In the genomic region with DNA sequence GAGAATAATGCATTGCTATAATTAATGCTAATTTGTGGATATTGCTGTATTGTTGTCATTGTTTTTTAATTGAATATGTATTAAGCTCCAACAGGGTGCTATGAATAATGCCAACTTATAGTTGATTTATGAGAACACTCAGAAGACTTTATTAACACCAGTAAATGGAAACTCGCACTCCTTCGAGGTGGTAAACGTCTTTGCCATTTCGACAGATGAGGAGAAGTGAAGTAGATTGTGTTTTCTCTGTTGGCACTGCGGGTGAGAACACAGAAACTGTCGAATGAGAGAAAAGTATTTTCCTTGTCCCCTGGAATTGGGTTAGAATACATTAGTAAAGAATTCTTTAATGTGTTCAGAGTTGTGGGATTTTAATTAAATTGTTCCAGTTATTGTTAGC, we compare ENCODE assay signal across 19 cellular contexts.
DNase-seq lines count a peak whose midpoint lies in the region; ATAC-seq, FAIRE-seq and TF ChIP-seq lines count a peak whose summit lies in the region.
"Had no signal": no experiment of that assay in that cellular context is flagged by ENCODE, and none has a peak within 500 bp of the region (broad histone marks: within the 10 kb centered on the region; RNA-seq: fewer than 3 reads in every experiment).

No MANE protein-coding gene starts in this region.

- dilution Hi-C loops in IMR-90 (cut with HindIII; ENCODE audit: low sequenced_read_pairs, unreplicated experiment), result no loop called here

- H3K9me1 ChIP-seq in IMR-90 (ENCODE audit: insufficient read depth, low read length), result peaks cover 8% of the 10 kb centered on the region

- peak overlapping the region; percentile 76; the same call in 1 of the 2 replicates for H2BK120ac ChIP-seq in IMR-90 (ENCODE audit: low read depth, low read length)

- H4K5ac ChIP-seq in IMR-90 (ENCODE audit: low read depth, low read length), result no peak overlapping the region

- DNase-seq in A673 (ENCODE audit: low spot score), result peak; percentile 82
- DNase-seq in IMR-90, result no peak
- no peak for DNase-seq in astrocyte (ENCODE audit: low read depth)
- DNase-seq in osteocyte (ENCODE audit: extremely low spot score, unreplicated experiment), result no peak
- DNase-seq in foreskin melanocyte, result no peak
- no peak for DNase-seq in mucosa of gallbladder (ENCODE audit: low spot score)
- DNase-seq in D721Med (ENCODE audit: insufficient read length, low spot score), result no peak
- DNase-seq: 8988T; Caco-2; CD4-positive, alpha-beta T cell; DMS153; DMS79 treated with DMSO at 0.1 percent for 48 hours; GF-D8; GM23248 had no signal

- H3K4me1 Mint-ChIP-seq in astrocyte (ENCODE audit: low read depth, unreplicated experiment) (peaks cover 58% of the 10 kb centered on the region), osteocyte (ENCODE audit: unreplicated experiment) (peaks cover 59% of the 10 kb centered on the region)

- no peak for TF ChIP-seq CTCF in A673 (conservative IDR thresholded peaks at IDR 0.05; ENCODE audit: low read depth, low read length)
- no peak for TF ChIP-seq CTCF in IMR-90 (conservative IDR thresholded peaks at IDR 0.05; ENCODE audit: low read depth, low read length)
- no peak for TF ChIP-seq CTCF in astrocyte (IDR thresholded peaks at IDR 0.05; ENCODE audit: insufficient read depth, low read depth, low read length)
- no peak for TF ChIP-seq CTCF in osteocyte (IDR thresholded peaks at IDR 0.05)
- TF ChIP-seq CTCF in D721Med (IDR thresholded peaks at IDR 0.05; ENCODE audit: insufficient read depth, missing control alignments), result no peak

- POLR2A ChIA-PET in A673 (lab: Charles Lee; ENCODE audit: low non-redundant PET), result no interaction called here
- POLR2A ChIA-PET in IMR-90 (lab: Charles Lee; ENCODE audit: unreplicated experiment), result no interaction called here

- WGBS in IMR-90 (ENCODE audit: extremely low coverage in 2 of 2, insufficient read length in 1 of 2), 2 experiments, result 100% methylated on average over 4 of the region's 6 CpGs; no CpG with 5 or more reads in 1 of the 2 experiments

- TF ChIP-seq RAD21 in IMR-90 (IDR thresholded peaks at IDR 0.05; ENCODE audit: low read length), result no peak

- H3K9me3 Mint-ChIP-seq in astrocyte (ENCODE audit: unreplicated experiment) (peaks cover 15% of the 10 kb centered on the region), osteocyte (ENCODE audit: unreplicated experiment) (peaks cover 23% of the 10 kb centered on the region)

- no peak overlapping the region for H2AK9ac ChIP-seq in IMR-90 (replicated peaks; ENCODE audit: low read depth, low read length, poor library complexity)

- H3K4me2 ChIP-seq in IMR-90 (ENCODE audit: low read depth, low read length) (no peak overlapping the region), astrocyte (ENCODE audit: low read length) (no peak overlapping the region)

- H4K20me1 ChIP-seq in IMR-90 (ENCODE audit: insufficient read depth, low read length), result peaks cover 20% of the 10 kb centered on the region
- peaks cover 11% of the 10 kb centered on the region for H4K20me1 ChIP-seq in astrocyte (ENCODE audit: insufficient read depth, low read length)

- H3K36me3 Mint-ChIP-seq in astrocyte (ENCODE audit: low read depth, unreplicated experiment), result peaks cover 22% of the 10 kb centered on the region
- peaks cover 26% of the 10 kb centered on the region for H3K36me3 Mint-ChIP-seq in osteocyte (ENCODE audit: unreplicated experiment)

- H3K18ac ChIP-seq in IMR-90 (ENCODE audit: low read depth, low read length), result no peak overlapping the region; the same call in 1 of the 2 replicates

- H3K27ac Mint-ChIP-seq in astrocyte (ENCODE audit: unreplicated experiment) (peak overlapping the region; percentile 94), osteocyte (ENCODE audit: unreplicated experiment) (peak overlapping the region; percentile 88)
- H3K27ac Mint-ChIP-seq: B cell; CD4-positive, alpha-beta T cell had no signal

- TF ChIP-seq POLR2A in IMR-90 (IDR thresholded peaks at IDR 0.05; ENCODE audit: low read depth, low read length), result no peak

- H4K91ac ChIP-seq in IMR-90 (ENCODE audit: insufficient read depth, low read depth, low read length), result peak overlapping the region; percentile 2; the same call in 1 of the 2 replicates

- H2BK20ac ChIP-seq in IMR-90 (ENCODE audit: low read depth, low read length), result peak overlapping the region; percentile 45; the same call in 1 of the 2 replicates

- peak overlapping the region; percentile 81; the same call in 2 of the 3 replicates for H2BK15ac ChIP-seq in IMR-90 (ENCODE audit: low read depth, low read length)

- H3K4me1 ChIP-seq in A673 (ENCODE audit: insufficient read depth, low read length, poor library complexity, severe bottlenecking), result peaks cover 51% of the 10 kb centered on the region
- peaks cover 11% of the 10 kb centered on the region for H3K4me1 ChIP-seq in IMR-90 (ENCODE audit: control insufficient read depth, insufficient read depth, low read length)
- peaks cover 33% of the 10 kb centered on the region for H3K4me1 ChIP-seq in astrocyte (ENCODE audit: insufficient read depth, low read length)
- H3K4me1 ChIP-seq: Caco-2, HAP-1 had no signal

- H2BK5ac ChIP-seq in IMR-90 (ENCODE audit: low read depth, low read length, poor library complexity, severe bottlenecking), result no peak overlapping the region

- in situ Hi-C loops in IMR-90 (cut with MboI; ENCODE audit: low sequenced_read_pairs), result loop anchor here (10.0 kb wide), 1 partner anchor 446 kb away; no protein-coding TSS in a partner anchor

- no peak overlapping the region for H3K56ac ChIP-seq in IMR-90 (ENCODE audit: extremely low read depth, insufficient read depth, low read length)

- H3K27ac ChIP-seq in A673 (ENCODE audit: low read depth, low read length, poor library complexity, severe bottlenecking), result peak overlapping the region; percentile 87
- no peak overlapping the region for H3K27ac ChIP-seq in IMR-90 (ENCODE audit: insufficient read depth, low read length)
- H3K27ac ChIP-seq in astrocyte (ENCODE audit: low read depth, low read length), result no peak overlapping the region
- H3K27ac ChIP-seq: C4-2B had no signal

- H3K27me3 Mint-ChIP-seq in astrocyte (ENCODE audit: low read depth, unreplicated experiment) (no peaks in the 10 kb centered on the region), osteocyte (ENCODE audit: unreplicated experiment) (no peaks in the 10 kb centered on the region)
- H3K27me3 Mint-ChIP-seq: B cell; CD4-positive, alpha-beta T cell had no signal

- H3K9ac ChIP-seq in IMR-90 (ENCODE audit: low read depth, low read length) (no peak overlapping the region), astrocyte (ENCODE audit: low read length) (no peak overlapping the region)
- H3K9ac ChIP-seq: GM23248 had no signal

- peak overlapping the region; percentile 20 for H3K14ac ChIP-seq in IMR-90 (replicated peaks; ENCODE audit: low read depth, low read length)

- FAIRE-seq in astrocyte (lab: Jason Lieb, UNC), result peak; percentile 64
- no peak for FAIRE-seq in D721Med (lab: Jason Lieb, UNC)
- FAIRE-seq: HepG2 had no signal

- H3K79me1 ChIP-seq in IMR-90 (ENCODE audit: low read depth in 1 of 2, low read length in 2 of 2), result peaks cover 34 to 67% of the 10 kb centered on the region in 2 experiments

- H3K4ac ChIP-seq in IMR-90 (ENCODE audit: low read depth, low read length), result 0 out of 2 replicates have a peak overlapping the region, but pooled peaks have one; percentile 1

- H2AK5ac ChIP-seq in IMR-90 (ENCODE audit: low read depth, low read length), result peak overlapping the region; percentile 27; the same call in 1 of the 2 replicates

- peaks cover 60% of the 10 kb centered on the region for H3K79me2 ChIP-seq in astrocyte (ENCODE audit: insufficient read depth, low read length)

- BruUV-seq in A673 (replicated peaks; lab: Mats Ljungman, UMichigan), result no TSS peak
- BruUV-seq in IMR-90 (replicated peaks; lab: Mats Ljungman, UMichigan), result no TSS peak

- intact Hi-C loops in A673 (cut with micrococcal nuclease; ENCODE audit: unreplicated experiment) (loop anchor here (2.0 kb wide), 1 partner anchor 764 kb away; a partner anchor contains a TSS), IMR-90 (cut with micrococcal nuclease) (loop anchor here (5.0 kb wide), 2 partner anchors 236 to 444 kb away; no protein-coding TSS in a partner anchor)

- H4K8ac ChIP-seq in IMR-90 (ENCODE audit: low read depth in 2 of 2, low read length in 2 of 2), result no peak overlapping the region

- H3K4me3 Mint-ChIP-seq in astrocyte (ENCODE audit: unreplicated experiment) (no peak overlapping the region), osteocyte (ENCODE audit: unreplicated experiment) (no peak overlapping the region)
- H3K4me3 Mint-ChIP-seq: CD4-positive, alpha-beta T cell had no signal

- no peak overlapping the region for H3K4me3 ChIP-seq in A673 (ENCODE audit: low read depth, low read length, poor library complexity, severe bottlenecking)
- no peak overlapping the region for H3K4me3 ChIP-seq in IMR-90 (ENCODE audit: insufficient read depth, low read depth, low read length)
- H3K4me3 ChIP-seq in astrocyte (ENCODE audit: insufficient read depth, low read depth, low read length), result no peak overlapping the region
- H3K4me3 ChIP-seq: GM23248, HAP-1 had no signal

- CTCF ChIA-PET in A673 (lab: Charles Lee), result no interaction called here
- CTCF ChIA-PET in IMR-90 (lab: Yijun Ruan, JAX), result interaction anchor here (0.7 kb wide), 1 partner anchor 446 kb away, joined by 3 read pairs; no protein-coding TSS in a partner anchor

- H3K9me3 ChIP-seq in A673 (ENCODE audit: low read depth, low read length, poor library complexity, severe bottlenecking), result peaks cover 12% of the 10 kb centered on the region
- H3K9me3 ChIP-seq in IMR-90 (ENCODE audit: control insufficient read depth, insufficient read depth, low read length), result no peaks in the 10 kb centered on the region
- H3K9me3 ChIP-seq in astrocyte (ENCODE audit: insufficient read depth, low read depth, low read length), result no peaks in the 10 kb centered on the region
- H3K9me3 ChIP-seq: Caco-2, HAP-1 had no signal

- H3K23ac ChIP-seq in IMR-90 (ENCODE audit: low read depth, low read length), result peak overlapping the region; percentile 16; the same call in 1 of the 2 replicates

- H3K27me3 ChIP-seq in A673 (replicated peaks; ENCODE audit: insufficient read depth, low read depth, low read length, poor library complexity), result no peaks in the 10 kb centered on the region
- no peaks in the 10 kb centered on the region for H3K27me3 ChIP-seq in IMR-90 (ENCODE audit: control insufficient read depth, insufficient read depth, low read length)
- no peaks in the 10 kb centered on the region for H3K27me3 ChIP-seq in astrocyte (ENCODE audit: insufficient read depth, low read length)

- no peak for ATAC-seq in IMR-90 (ENCODE audit: low read depth)
- no peak for ATAC-seq in GM21390 (IDR thresholded peaks at IDR 0.05; ENCODE audit: unreplicated experiment)
- ATAC-seq: HepG2 had no signal

- H2AFZ ChIP-seq in IMR-90 (replicated peaks; ENCODE audit: low read length, poor library complexity) (no peak overlapping the region), astrocyte (ENCODE audit: low read depth, low read length) (no peak overlapping the region)
- H2AFZ ChIP-seq: GM23248 had no signal

- H3K36me3 ChIP-seq in A673 (ENCODE audit: insufficient read depth, low read length, poor library complexity, severe bottlenecking) (peaks cover 5% of the 10 kb centered on the region), IMR-90 (ENCODE audit: control insufficient read depth, insufficient read depth, low read length) (no peaks in the 10 kb centered on the region), astrocyte (ENCODE audit: insufficient read depth, low read length) (no peaks in the 10 kb centered on the region)
- H3K36me3 ChIP-seq: HAP-1 had no signal

TF ChIP-seq in IMR-90, 13 proteins besides CTCF, POLR2A, EP300 and RAD21 (continues in another document):
- TF ChIP-seq CHD1 (IDR thresholded peaks at IDR 0.05; ENCODE audit: low read depth, low read length), result no peak
